21 cellular contexts compared by ENCODE assay signal in the genomic region with DNA sequence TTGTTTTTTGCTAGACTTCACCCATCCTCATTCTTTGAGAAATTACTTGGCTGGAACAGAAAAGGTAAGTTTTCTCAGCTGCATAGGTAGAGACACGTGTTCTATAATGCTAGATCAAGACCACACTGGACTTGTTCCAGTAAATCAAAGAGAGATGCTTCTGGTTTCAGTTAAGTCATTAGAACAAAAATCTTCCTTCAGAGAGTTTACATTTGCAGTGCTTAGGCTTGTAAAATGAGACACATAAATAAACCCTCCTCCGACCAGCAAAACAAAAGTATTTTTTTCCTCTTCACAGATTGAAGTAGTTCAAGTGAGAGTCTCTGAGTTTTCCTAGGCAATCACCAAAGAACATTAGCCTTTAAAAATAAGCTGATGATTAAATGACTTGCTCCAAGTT.
DNase-seq lines count a peak whose midpoint lies in the region; ATAC-seq lines count a peak whose summit lies in the region.
"Had no signal": no experiment of that assay in that cellular context is flagged by ENCODE, and none has a peak within 500 bp of the region (broad histone marks: within the 10 kb centered on the region; RNA-seq: fewer than 3 reads in every experiment).

No MANE protein-coding gene starts in this region.

- peak in 1 of 3 donors; percentile 16 for DNase-seq in CD4-positive, CD25-positive, alpha-beta regulatory T cell
- no peak for DNase-seq in CD8-positive, alpha-beta memory T cell
- DNase-seq in OCI-M1 (lab: John Stamatoyannopoulos, UW) (peak; percentile 27), fibroblast of the conjunctiva (ENCODE audit: low read depth) (peak; percentile 26)
- no peak for DNase-seq in stimulated activated CD8-positive, alpha-beta memory T cell treated with anti-CD3 and anti-CD28 coated beads, Interleukin-4, amount 100 ng/mL, for 48 hours
- DNase-seq: activated gamma-delta T cell; BE2C; cerebellar nuclear complex; DMS 273 treated with DMSO at 0.1 percent for 48 hours; effector CD8-positive, alpha-beta T cell; GF-D8; hippocampal formation; nephron progenitor cell; SK-N-SH had no signal

- POLR2A ChIA-PET in CD8-positive, alpha-beta memory T cell (lab: Charles Lee), result no interaction called here

- peaks cover 12 to 25% (median 16%) of the 10 kb centered on the region in 4 donors for H3K4me1 Mint-ChIP-seq in CD4-positive, CD25-positive, alpha-beta regulatory T cell
- peaks cover 14 to 24% (median 18%) of the 10 kb centered on the region in 3 donors for H3K4me1 Mint-ChIP-seq in CD8-positive, alpha-beta memory T cell

- ATAC-seq in CD4-positive, CD25-positive, alpha-beta regulatory T cell (ENCODE audit: low read depth in 2 of 2), result no peak
- ATAC-seq in HG02798 (IDR thresholded peaks at IDR 0.05; ENCODE audit: poor library complexity, unreplicated experiment) (no peak), HG03175 (IDR thresholded peaks at IDR 0.05; ENCODE audit: unreplicated experiment) (no peak), GM19397 (IDR thresholded peaks at IDR 0.05; ENCODE audit: unreplicated experiment) (no peak)
- ATAC-seq: HepG2 had no signal

- H3K36me3 Mint-ChIP-seq in CD4-positive, CD25-positive, alpha-beta regulatory T cell, result no peaks in the 10 kb centered on the region
- no peaks in the 10 kb centered on the region for H3K36me3 Mint-ChIP-seq in CD8-positive, alpha-beta memory T cell
- H3K36me3 Mint-ChIP-seq: memory B cell had no signal

- H3K27ac ChIP-seq in CD4-positive, CD25-positive, alpha-beta regulatory T cell (ENCODE audit: insufficient read depth, low read length, poor library complexity, severe bottlenecking), result no peak overlapping the region
- no peak overlapping the region for H3K27ac ChIP-seq in CD8-positive, alpha-beta memory T cell (ENCODE audit: low read depth, low read length)
- H3K27ac ChIP-seq: thoracic aorta had no signal

- no peaks in the 10 kb centered on the region for H3K9me3 ChIP-seq in CD4-positive, CD25-positive, alpha-beta regulatory T cell (ENCODE audit: control insufficient read depth in 2 of 2, low read length in 2 of 2)
- no peaks in the 10 kb centered on the region for H3K9me3 ChIP-seq in CD8-positive, alpha-beta memory T cell (ENCODE audit: low read length)
- H3K9me3 ChIP-seq: BE2C had no signal

- peaks cover 14% of the 10 kb centered on the region for H3K4me1 ChIP-seq in CD4-positive, CD25-positive, alpha-beta regulatory T cell (ENCODE audit: control insufficient read depth, insufficient read depth, low read length, poor library complexity, severe bottlenecking)
- no peaks in the 10 kb centered on the region for H3K4me1 ChIP-seq in CD8-positive, alpha-beta memory T cell (ENCODE audit: insufficient read depth, low read length)
- H3K4me1 ChIP-seq: BE2C had no signal

- peak overlapping the region in 2 of 3 donors; percentile 34 to 43 for H3K27ac Mint-ChIP-seq in CD4-positive, CD25-positive, alpha-beta regulatory T cell
- H3K27ac Mint-ChIP-seq in CD8-positive, alpha-beta memory T cell, result peak overlapping the region in 5 of 8 donors; percentile 2 to 57 (median 19)
- H3K27ac Mint-ChIP-seq: memory B cell, nephron progenitor cell had no signal

- H3K4me3 Mint-ChIP-seq in CD4-positive, CD25-positive, alpha-beta regulatory T cell, result peak overlapping the region in 2 of 4 donors; percentile 11 to 21
- peak overlapping the region in 6 of 7 donors; percentile 4 to 76 (median 14) for H3K4me3 Mint-ChIP-seq in CD8-positive, alpha-beta memory T cell
- H3K4me3 Mint-ChIP-seq: memory B cell, nephron progenitor cell had no signal

- H3K27me3 ChIP-seq in CD4-positive, CD25-positive, alpha-beta regulatory T cell (ENCODE audit: control insufficient read depth, insufficient read depth, low read length), result peaks cover 1% of the 10 kb centered on the region
- H3K27me3 ChIP-seq in CD8-positive, alpha-beta memory T cell (ENCODE audit: insufficient read depth, low read length, poor library complexity, severe bottlenecking), result no peaks in the 10 kb centered on the region
- H3K27me3 ChIP-seq: BE2C had no signal

- peak overlapping the region; percentile 34 for H3K4me3 ChIP-seq in CD4-positive, CD25-positive, alpha-beta regulatory T cell (ENCODE audit: low read depth, low read length)
- H3K4me3 ChIP-seq in CD8-positive, alpha-beta memory T cell (ENCODE audit: low read length), result no peak overlapping the region
- H3K4me3 ChIP-seq: smooth muscle cell, thoracic aorta had no signal

- CTCF ChIA-PET in CD8-positive, alpha-beta memory T cell (lab: Charles Lee), result interaction anchor here (1.7 to 2.5 kb wide), 2 partner anchors 13 to 142 kb away, joined by 4 to 9 read pairs; no protein-coding TSS in a partner anchor

- H3K27me3 Mint-ChIP-seq in CD4-positive, CD25-positive, alpha-beta regulatory T cell, result peaks cover 28% of the 10 kb centered on the region
- H3K27me3 Mint-ChIP-seq in CD8-positive, alpha-beta memory T cell, result peaks cover 8 to 9% of the 10 kb centered on the region in 2 donors

- H3K36me3 ChIP-seq in CD4-positive, CD25-positive, alpha-beta regulatory T cell (ENCODE audit: control insufficient read depth, insufficient read depth, low read length), result no peaks in the 10 kb centered on the region
- no peaks in the 10 kb centered on the region for H3K36me3 ChIP-seq in CD8-positive, alpha-beta memory T cell (ENCODE audit: insufficient read depth, low read length)
- H3K36me3 ChIP-seq: BE2C, thoracic aorta had no signal

- H3K9me3 Mint-ChIP-seq in CD4-positive, CD25-positive, alpha-beta regulatory T cell, result peaks cover 0 to under 1% (median 0%) of the 10 kb centered on the region in 7 donors
- peaks cover 0 to 11% (median 0%) of the 10 kb centered on the region in 5 donors for H3K9me3 Mint-ChIP-seq in CD8-positive, alpha-beta memory T cell

Comparison
In these comparisons a context has a peak if more than half of its experiments do, and no peak if none do; other contexts are left out.
1. DNase-seq: peak in OCI-M1 (single experiment) and fibroblast of the conjunctiva (single experiment); none in CD8-positive, alpha-beta memory T cell (0 of 5) and stimulated activated CD8-positive, alpha-beta memory T cell treated with anti-CD3 and anti-CD28 coated beads, Interleukin-4, amount 100 ng/mL, for 48 hours (single experiment).